Comparison of ENCODE assay signal across 8 cellular contexts in genomic region chr11:64319421-64319761, GRCh38. TPM values are rescaled to one million over a fixed set of nuclear protein-coding genes. Genes with fewer than 3 reads are reported as not detected.
DNase-seq lines count a peak whose midpoint lies in the region; ATAC-seq and TF ChIP-seq lines count a peak whose summit lies in the region.

No MANE protein-coding gene starts in this region.

- DNase-seq in stimulated activated naive CD8-positive, alpha-beta T cell treated with anti-CD3 and anti-CD28 coated beads, Interleukin-15, Interleukin-2, amounts not matched to agents 100 U/mL and 50 U/mL, for 24 hours, result no peak
- DNase-seq in astrocyte of the cerebellum (ENCODE audit: low read depth), result no peak
- DNase-seq in mesendoderm, result no peak
- no peak for DNase-seq in vagina (ENCODE audit: extremely low spot score in 2 of 2)
- no peak for DNase-seq in NCI-H1930 (lab: John Stamatoyannopoulos, UW)

- H3K27ac Mint-ChIP-seq in stimulated activated naive CD8-positive, alpha-beta T cell treated with anti-CD3 and anti-CD28 coated beads, Interleukin-15, Interleukin-2, amounts not matched to agents 100 ng/mL and 50 ng/mL, for 24 hours, result peak overlapping the region; percentile 99

- H2BK5ac ChIP-seq in mesendoderm (ENCODE audit: low read length), result peak overlapping the region; percentile 89

- H3K18ac ChIP-seq in mesendoderm (ENCODE audit: low read length), result peak overlapping the region; percentile 63

- WGBS in mesendoderm (ENCODE audit: extremely low coverage, insufficient coverage, low lambda C conversion rate), result no CpG with 5 or more reads among the region's 4 CpGs

- H3K23ac ChIP-seq in mesendoderm (ENCODE audit: low read length), result no peak overlapping the region

- TF ChIP-seq POLR2A in vagina (IDR thresholded peaks at IDR 0.05), result no peak

- H3K4me3 ChIP-seq in astrocyte of the cerebellum (ENCODE audit: low read depth, low read length) (peak overlapping the region; percentile 90), mesendoderm (ENCODE audit: low read length) (no peak overlapping the region), vagina (peak overlapping the region; percentile 90 to 95)

- peak overlapping the region; percentile 18 for H3K9ac ChIP-seq in mesendoderm (ENCODE audit: low read length)

- H4K8ac ChIP-seq in mesendoderm (ENCODE audit: low read depth, low read length), result peak overlapping the region; percentile 88

- H3K27me3 ChIP-seq in mesendoderm (ENCODE audit: insufficient read depth, low read length, poor library complexity) (no peaks in the 10 kb centered on the region), vagina (no peaks in the 10 kb centered on the region)

- peak overlapping the region; percentile 89 for H2AK5ac ChIP-seq in mesendoderm (ENCODE audit: low read length)

- TF ChIP-seq CTCF in astrocyte of the cerebellum (IDR thresholded peaks at IDR 0.05; ENCODE audit: low read depth, low read length, missing control alignments) (no peak), vagina (IDR thresholded peaks at IDR 0.05) (no peak)

- no peaks in the 10 kb centered on the region for H3K27me3 Mint-ChIP-seq in stimulated activated naive CD8-positive, alpha-beta T cell treated with anti-CD3 and anti-CD28 coated beads, Interleukin-15, Interleukin-2, amounts not matched to agents 100 ng/mL and 50 ng/mL, for 24 hours

- no peak overlapping the region for H4K5ac ChIP-seq in mesendoderm (ENCODE audit: low read length)

- no peaks in the 10 kb centered on the region for H3K9me3 Mint-ChIP-seq in stimulated activated naive CD8-positive, alpha-beta T cell treated with anti-CD3 and anti-CD28 coated beads, Interleukin-15, Interleukin-2, amounts not matched to agents 100 ng/mL and 50 ng/mL, for 24 hours

- H3K79me2 ChIP-seq in mesendoderm (ENCODE audit: control insufficient read depth, insufficient read depth, low read length), result peaks cover 4% of the 10 kb centered on the region

- H3K4me3 Mint-ChIP-seq in stimulated activated naive CD8-positive, alpha-beta T cell treated with anti-CD3 and anti-CD28 coated beads, Interleukin-15, Interleukin-2, amounts not matched to agents 100 ng/mL and 50 ng/mL, for 24 hours, result peak overlapping the region; percentile 98

- peaks cover 7% of the 10 kb centered on the region for H3K79me1 ChIP-seq in mesendoderm (ENCODE audit: low read length)

- H3K9me3 ChIP-seq in vagina, result no peaks in the 10 kb centered on the region

- peak overlapping the region; percentile 83 for H3K4ac ChIP-seq in mesendoderm (ENCODE audit: low read depth, low read length)

- peaks cover 33% of the 10 kb centered on the region for H3K36me3 Mint-ChIP-seq in stimulated activated naive CD8-positive, alpha-beta T cell treated with anti-CD3 and anti-CD28 coated beads, Interleukin-15, Interleukin-2, amounts not matched to agents 100 ng/mL and 50 ng/mL, for 24 hours (ENCODE audit: low read depth)

- in situ Hi-C loops in astrocyte of the cerebellum (cut with HindIII; ENCODE audit: low sequenced_read_pairs), result no loop called here

- H3K56ac ChIP-seq in mesendoderm (ENCODE audit: low read length), result peak overlapping the region; percentile 88

- peak overlapping the region; percentile 3 for H2BK15ac ChIP-seq in mesendoderm (replicated peaks; ENCODE audit: low read depth)

- no peak for ATAC-seq in stimulated activated naive CD8-positive, alpha-beta T cell treated with anti-CD3 and anti-CD28 coated beads, Interleukin-15, Interleukin-2, amounts not matched to agents 100 U/mL and 50 U/mL, for 24 hours
- ATAC-seq in GM19351 (IDR thresholded peaks at IDR 0.05; ENCODE audit: unreplicated experiment), result no peak
- ATAC-seq in HG03432 (IDR thresholded peaks at IDR 0.05; ENCODE audit: unreplicated experiment), result no peak

- H3K27ac ChIP-seq in mesendoderm (ENCODE audit: low read depth, low read length) (peak overlapping the region; percentile 8), vagina (peak overlapping the region; percentile 97)

- H3K4me1 ChIP-seq in mesendoderm (ENCODE audit: control insufficient read depth, low read depth, low read length), result peaks cover 3% of the 10 kb centered on the region
- peaks cover 46% of the 10 kb centered on the region for H3K4me1 ChIP-seq in vagina

- peaks cover 36% of the 10 kb centered on the region for H3K4me1 Mint-ChIP-seq in stimulated activated naive CD8-positive, alpha-beta T cell treated with anti-CD3 and anti-CD28 coated beads, Interleukin-15, Interleukin-2, amounts not matched to agents 100 ng/mL and 50 ng/mL, for 24 hours (ENCODE audit: low read depth)

- peak overlapping the region; percentile 53 for H3K4me2 ChIP-seq in mesendoderm (ENCODE audit: low read length)

- no peaks in the 10 kb centered on the region for H3K36me3 ChIP-seq in mesendoderm (ENCODE audit: control insufficient read depth, insufficient read depth, low read length)
- H3K36me3 ChIP-seq in vagina, result peaks cover 0 to 29% of the 10 kb centered on the region in 2 donors

- peak overlapping the region; percentile 17 for H2BK120ac ChIP-seq in mesendoderm (ENCODE audit: low read depth, low read length)

- intact Hi-C loops in vagina (cut with DNase I), result loop anchor here (5.0 kb wide), 1 partner anchor 33 kb away; no protein-coding TSS in a partner anchor

RNA-seq across cellular contexts. Expression of gene PRDX5, which starts 1.5 kb away (rescaled TPM):
- 99.0 TPM for polyA plus RNA-seq in mesendoderm (2013, experiment 1 of 2)
- polyA plus RNA-seq in mesendoderm (2013, experiment 2 of 2), result 97.3 TPM
- total RNA-seq in vagina, result 229 TPM

RNA-seq across cellular contexts. Expression of gene TRMT112, which starts 2.0 kb away (rescaled TPM):
- 524 TPM for polyA plus RNA-seq in mesendoderm (2013, experiment 1 of 2)
- polyA plus RNA-seq in mesendoderm (2013, experiment 2 of 2), result 540 TPM
- total RNA-seq in vagina, result 195 TPM

RNA-seq across cellular contexts. Expression of gene ESRRA, which starts 14.1 kb away (rescaled TPM):
- polyA plus RNA-seq in mesendoderm (2013, experiment 1 of 2), result 9.3 TPM
- polyA plus RNA-seq in mesendoderm (2013, experiment 2 of 2), result 8.3 TPM
- total RNA-seq in vagina, result 44.4 TPM

RNA-seq across cellular contexts. Expression of gene CATSPERZ, which starts 19.2 kb away (rescaled TPM):
- 0.11 TPM for polyA plus RNA-seq in mesendoderm (2013, experiment 1 of 2)
- polyA plus RNA-seq in mesendoderm (2013, experiment 2 of 2), result 0.13 TPM
- not detected for total RNA-seq in vagina

RNA-seq across cellular contexts. Expression of gene CCDC88B, which starts 20.6 kb away (rescaled TPM):
- 2.0 TPM for polyA plus RNA-seq in mesendoderm (2013, experiment 1 of 2)
- 1.6 TPM for polyA plus RNA-seq in mesendoderm (2013, experiment 2 of 2)
- total RNA-seq in vagina, result 7.9 TPM
